1 cellular context compared by ENCODE assay signal in genomic region chr20:6693178-6693807, GRCh38.
TF ChIP-seq lines count a peak whose summit lies in the region.

No MANE protein-coding gene starts in this region.

TF ChIP-seq in HepG2, 621 proteins besides CTCF, POLR2A, EP300 and RAD21 (continued from another document):
- no peak for TF ChIP-seq ZNF574 (CRISPR knock-in tag; IDR thresholded peaks at IDR 0.05)
- no peak for TF ChIP-seq CEBPB (IDR thresholded peaks at IDR 0.05; ENCODE audit: borderline replicate concordance, low read depth, low read length)
- TF ChIP-seq ZNF292 (CRISPR knock-in tag; IDR thresholded peaks at IDR 0.05; ENCODE audit: borderline replicate concordance, low read depth), result 0 out of 2 replicates have a peak, but pooled peaks have one; percentile 9
- no peak for TF ChIP-seq BRD4 (CRISPR knock-in tag; IDR thresholded peaks at IDR 0.05)
- no peak for TF ChIP-seq ZNF557 (CRISPR knock-in tag; IDR thresholded peaks at IDR 0.05)
- TF ChIP-seq SRY (CRISPR knock-in tag; IDR thresholded peaks at IDR 0.05), result no peak
- no peak for TF ChIP-seq ZBTB42 (CRISPR knock-in tag; IDR thresholded peaks at IDR 0.05)
- TF ChIP-seq CBFB (CRISPR knock-in tag; IDR thresholded peaks at IDR 0.05), result no peak
- TF ChIP-seq MAFK (conservative IDR thresholded peaks at IDR 0.05 in 1 of 2, IDR thresholded peaks at IDR 0.05 in 1 of 2; ENCODE audit: low read length in 2 of 2), result peak; percentile 64 to 67
- peak; percentile 56; the same call in 1 of the 2 replicates for TF ChIP-seq THRA (CRISPR knock-in tag; IDR thresholded peaks at IDR 0.05; ENCODE audit: borderline replicate concordance)
- TF ChIP-seq MAFF (IDR thresholded peaks at IDR 0.05; ENCODE audit: low read depth, low read length), result peak; percentile 39; the same call in 1 of the 2 replicates
- no peak for TF ChIP-seq E2F2 (CRISPR knock-in tag; IDR thresholded peaks at IDR 0.05; ENCODE audit: borderline replicate concordance)
TF ChIP-seq in HepG2: peak in this region for 4.
